Comparison of ENCODE assay signal across 13 cellular contexts in genomic region chr7:842436-843031, GRCh38.
DNase-seq lines count a peak whose midpoint lies in the region; ATAC-seq and TF ChIP-seq lines count a peak whose summit lies in the region.
"Had no signal": no experiment of that assay in that cellular context is flagged by ENCODE, and none has a peak within 500 bp of the region (broad histone marks: within the 10 kb centered on the region; RNA-seq: fewer than 3 reads in every experiment).

No MANE protein-coding gene starts in this region.

- no peaks in the 10 kb centered on the region for H3K27me3 ChIP-seq in tibial artery

- no peak for ATAC-seq in HG03442 (IDR thresholded peaks at IDR 0.05; ENCODE audit: unreplicated experiment)
- ATAC-seq in GM18867 (IDR thresholded peaks at IDR 0.05; ENCODE audit: unreplicated experiment) = no peak

- no peak overlapping the region for H3K4me3 ChIP-seq in coronary artery
- no peak overlapping the region for H3K4me3 ChIP-seq in tibial artery
- H3K4me3 ChIP-seq: lung, prostate gland had no signal

- TF ChIP-seq CTCF in coronary artery (IDR thresholded peaks at IDR 0.05) (no peak), tibial artery (IDR thresholded peaks at IDR 0.05) (no peak)

- peaks cover 44 to 83% (median 57%) of the 10 kb centered on the region in 3 donors for H3K36me3 ChIP-seq in tibial artery

- no peaks in the 10 kb centered on the region for H3K9me3 ChIP-seq in tibial artery
- H3K9me3 ChIP-seq: prostate gland had no signal

- H3K27ac ChIP-seq in coronary artery = peak overlapping the region; percentile 67 to 90
- H3K27ac ChIP-seq in tibial artery = peak overlapping the region; percentile 70 to 73
- H3K27ac ChIP-seq: 22Rv1, prostate gland had no signal

- intact Hi-C loops in tibial artery (cut with DNase I; ENCODE audit: low total_unique reads) = no loop called here

- peaks cover 0 to 50% (median 25%) of the 10 kb centered on the region in 4 donors for H3K4me1 ChIP-seq in tibial artery
- H3K4me1 ChIP-seq: prostate gland had no signal

- DNase-seq in DMS53 (lab: John Stamatoyannopoulos, UW) (peak; percentile 13), DMS53 treated with DMSO at 0.1 percent for 48 hours (lab: John Stamatoyannopoulos, UW; ENCODE audit: unreplicated experiment) (no peak), coronary artery (ENCODE audit: low spot score) (no peak), left kidney (ENCODE audit: low read depth, low spot score) (peak; percentile 26), tibial artery (no peak)
- no peak for DNase-seq in central memory CD4-positive, alpha-beta T cell
- DNase-seq: H7; stimulated activated CD4-positive, alpha-beta T cell treated with anti-CD3 and anti-CD28 coated beads, Interleukin-4, amount 100 ng/mL, for 24 hours had no signal

Comparison
In these comparisons a context has a peak if more than half of its experiments do, and no peak if none do; other contexts are left out.
1. DNase-seq: peak in DMS53 (single experiment) and left kidney (single experiment); none in DMS53 treated with DMSO at 0.1 percent for 48 hours (single experiment), coronary artery (single experiment), tibial artery (0 of 2) and central memory CD4-positive, alpha-beta T cell (single experiment).